ENCODE assay signal across 8 cellular contexts in the genomic region with DNA sequence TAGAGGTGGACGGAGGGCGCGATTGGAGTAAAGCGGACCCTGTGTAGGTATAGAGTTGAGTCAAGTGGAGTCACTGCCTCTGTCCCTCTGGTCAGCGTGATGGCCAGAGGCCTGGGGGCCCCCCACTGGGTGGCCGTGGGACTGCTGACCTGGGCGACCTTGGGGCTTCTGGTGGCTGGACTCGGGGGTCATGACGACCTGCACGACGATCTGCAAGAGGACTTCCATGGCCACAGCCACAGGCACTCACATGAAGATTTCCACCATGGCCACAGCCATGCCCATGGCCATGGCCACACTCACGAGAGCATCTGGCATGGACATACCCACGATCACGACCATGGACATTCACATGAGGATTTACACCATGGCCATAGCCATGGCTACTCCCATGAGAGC. TPM values are rescaled to one million over a fixed set of nuclear protein-coding genes. Genes with fewer than 3 reads are reported as not detected.
DNase-seq lines count a peak whose midpoint lies in the region; ATAC-seq, FAIRE-seq and TF ChIP-seq lines count a peak whose summit lies in the region.

No MANE protein-coding gene starts in this region.

- intact Hi-C loops in heart right ventricle (cut with DNase I): loop anchor here in 4 of 10 donors (2.0 to 10.0 kb wide), 5 partner anchors 46 to 1068 kb away; a partner anchor contains a TSS

- H3K36me3 ChIP-seq in heart right ventricle (peaks cover 0 to 47% (median 33%) of the 10 kb centered on the region in 9 donors), skeletal muscle tissue (ENCODE audit: control insufficient read depth in 3 of 3, insufficient read depth in 3 of 3, low read length in 3 of 3) (peaks cover 35 to 48% (median 39%) of the 10 kb centered on the region in 3 donors)

- peak overlapping the region; percentile 95 to 100 (median 99) for H3K9ac ChIP-seq in skeletal muscle tissue (ENCODE audit: low read depth in 1 of 3, low read length in 3 of 3)

- FAIRE-seq in RCC 7860 (lab: Jason Lieb, UNC): no peak

- H3K27ac ChIP-seq in heart right ventricle (peak overlapping the region; percentile 94 to 99 (median 98)), skeletal muscle tissue (ENCODE audit: low read depth, low read length) (peak overlapping the region; percentile 94)

- no peaks in the 10 kb centered on the region for H3K27me3 ChIP-seq in heart right ventricle
- H3K27me3 ChIP-seq in skeletal muscle tissue (ENCODE audit: control insufficient read depth in 3 of 3, insufficient read depth in 3 of 3, low read length in 3 of 3): no peaks in the 10 kb centered on the region

- H3K4me3 ChIP-seq in WI38 (ENCODE audit: low read depth, low read length): peak overlapping the region; percentile 84
- H3K4me3 ChIP-seq in heart right ventricle: peak overlapping the region; percentile 56 to 97 (median 80)
- peak overlapping the region; percentile 94 to 99 (median 99) for H3K4me3 ChIP-seq in skeletal muscle tissue (ENCODE audit: low read length in 3 of 3)

- H3K9me3 ChIP-seq in heart right ventricle: no peaks in the 10 kb centered on the region
- H3K9me3 ChIP-seq in skeletal muscle tissue (ENCODE audit: control insufficient read depth in 3 of 3, low read length in 3 of 3): no peaks in the 10 kb centered on the region

- no peak for DNase-seq in heart right ventricle
- DNase-seq in RCC 7860 (ENCODE audit: low spot score): no peak
- no peak for DNase-seq in NCI-H446 (lab: John Stamatoyannopoulos, UW)
- no peak for DNase-seq in stimulated activated CD8-positive, alpha-beta memory T cell treated with anti-CD3 and anti-CD28 coated beads, Interleukin-4, amount 100 ng/mL, for 48 hours

- no peak for TF ChIP-seq CTCF in WI38 (IDR thresholded peaks at IDR 0.05; ENCODE audit: low read depth, low read length)
- peak in 3 of 9 donors; percentile 13 to 18 (median 14) for TF ChIP-seq CTCF in heart right ventricle (IDR thresholded peaks at IDR 0.05)

- ATAC-seq in GM21515 (IDR thresholded peaks at IDR 0.05; ENCODE audit: unreplicated experiment) (peak; percentile 1), heart right ventricle (peak in 1 of 8 donors; percentile 2), GM18868 (IDR thresholded peaks at IDR 0.05; ENCODE audit: unreplicated experiment) (no peak)

- WGBS in heart right ventricle, 2 donors: 4 to 5% methylated on average over 14 of the region's 14 CpGs

- H3K4me1 ChIP-seq in heart right ventricle (peaks cover 27 to 77% (median 66%) of the 10 kb centered on the region in 9 donors), skeletal muscle tissue (ENCODE audit: control insufficient read depth in 3 of 3, insufficient read depth in 3 of 3, low read length in 3 of 3) (peaks cover 56 to 71% (median 58%) of the 10 kb centered on the region in 3 donors)

RNA-seq across cellular contexts. Expression of a gene that starts 0.5 kb away (rescaled TPM):
- total RNA-seq in heart right ventricle (100 to 1,000 TPM in 1 of 10 donors, 10 to 100 TPM in 9; 44.8 to 104 (median 53.1) TPM), skeletal muscle tissue (53.2 TPM)
- polyA plus RNA-seq in heart right ventricle: 100 to 1,000 TPM in 1 of 2 donors, 10 to 100 TPM in 1; 25.8 to 178 TPM

RNA-seq across cellular contexts. Expression of a gene that starts 0.7 kb away (rescaled TPM):
- total RNA-seq in heart right ventricle: 10 to 100 TPM; 29.7 to 39.1 (median 33.2) TPM
- polyA plus RNA-seq in heart right ventricle: 10 to 100 TPM; 22.2 to 40.7 TPM
- 17.7 TPM for total RNA-seq in skeletal muscle tissue

RNA-seq across cellular contexts. Expression of a gene that starts 3.3 kb away (rescaled TPM):
- total RNA-seq in heart right ventricle: 10 to 100 TPM; 17.6 to 25.5 (median 23.0) TPM
- 10 to 100 TPM in 1 of 2 donors, 1 to 10 TPM in 1; 7.4 to 15.1 TPM for polyA plus RNA-seq in heart right ventricle
- total RNA-seq in skeletal muscle tissue: 15.7 TPM

RNA-seq across cellular contexts. Expression of a gene that starts 7.2 kb away (rescaled TPM):
- 10 to 100 TPM; 26.5 to 32.1 (median 28.0) TPM for total RNA-seq in heart right ventricle
- polyA plus RNA-seq in heart right ventricle: 10 to 100 TPM; 28.6 to 35.1 TPM
- total RNA-seq in skeletal muscle tissue: 20.4 TPM

RNA-seq across cellular contexts. Expression of a gene that starts 8.9 kb away (rescaled TPM):
- total RNA-seq in heart right ventricle (1 to 10 TPM in 3 of 10 donors, under 1 TPM in 7; 0.52 to 3.9 (median 0.94) TPM), skeletal muscle tissue (28.7 TPM)
- polyA plus RNA-seq in heart right ventricle: 1 to 10 TPM in 1 of 2 donors, under 1 TPM in 1; 0.55 to 8.7 TPM
